Comparison of ENCODE assay signal across 9 cellular contexts in genomic region chr11:35235944-35236666, GRCh38.
DNase-seq lines count a peak whose midpoint lies in the region; ATAC-seq and TF ChIP-seq lines count a peak whose summit lies in the region.
"Had no signal": no experiment of that assay in that cellular context is flagged by ENCODE, and none has a peak within 500 bp of the region (broad histone marks: within the 10 kb centered on the region; RNA-seq: fewer than 3 reads in every experiment).

No MANE protein-coding gene starts in this region.

- H3K4me1 ChIP-seq in Caco-2, result peaks cover 4% of the 10 kb centered on the region; the same call in 1 of the 2 replicates
- H3K4me1 ChIP-seq: HAP-1 had no signal

- peak; percentile 48 for DNase-seq in T follicular helper cell (ENCODE audit: low read depth)
- DNase-seq in activated naive CD4-positive, alpha-beta T cell treated with anti-CD3 and anti-CD28 coated beads, Interleukin-2, amount 10 ng/mL, durations not matched to agents 7 days and 5 days, result peak; percentile 75
- no peak for DNase-seq in natural killer cell treated with Interleukin-12 subunit alpha and Interleukin-12 subunit beta and Interleukin-15 and Interleukin-18, amount 100 ng/mL, for 72 hours (ENCODE audit: low spot score)
- DNase-seq in NK-92 treated with Interleukin-12 subunit alpha and Interleukin-12 subunit beta, amount 100 ng/mL, for 24 hours (lab: John Stamatoyannopoulos, UW), result no peak
- DNase-seq in NCI-H146 (lab: John Stamatoyannopoulos, UW), result no peak
- no peak for DNase-seq in Caco-2

- intact Hi-C loops in Caco-2 (cut with micrococcal nuclease; ENCODE audit: unreplicated experiment), result loop anchor here (5.0 kb wide), 2 partner anchors 84 to 156 kb away; no protein-coding TSS in a partner anchor

- ATAC-seq in natural killer cell treated with Interleukin-12 subunit alpha and Interleukin-12 subunit beta and Interleukin-15 and Interleukin-18, amount 100 ng/mL, for 72 hours, result peak; percentile 73 to 83
- ATAC-seq in GM18861 (IDR thresholded peaks at IDR 0.05; ENCODE audit: unreplicated experiment), result no peak

- H3K36me3 ChIP-seq in Caco-2 (ENCODE audit: control insufficient read depth, insufficient read depth, low read length), result no peaks in the 10 kb centered on the region
- H3K36me3 ChIP-seq: HAP-1 had no signal

- H3K4me3 Mint-ChIP-seq in activated naive CD4-positive, alpha-beta T cell treated with anti-CD3 and anti-CD28 coated beads, Interleukin-2, amount 10 ng/mL, durations not matched to agents 7 days and 5 days, result no peak overlapping the region
- peak overlapping the region; percentile 30 for H3K4me3 Mint-ChIP-seq in natural killer cell treated with Interleukin-12 subunit alpha and Interleukin-12 subunit beta and Interleukin-15 and Interleukin-18, amount 100 ng/mL, for 72 hours
- no peak overlapping the region for H3K4me3 Mint-ChIP-seq in Caco-2 (ENCODE audit: unreplicated experiment)

- peaks cover 68% of the 10 kb centered on the region for H3K4me1 Mint-ChIP-seq in activated naive CD4-positive, alpha-beta T cell treated with anti-CD3 and anti-CD28 coated beads, Interleukin-2, amount 10 ng/mL, durations not matched to agents 7 days and 5 days
- H3K4me1 Mint-ChIP-seq in natural killer cell treated with Interleukin-12 subunit alpha and Interleukin-12 subunit beta and Interleukin-15 and Interleukin-18, amount 100 ng/mL, for 72 hours (ENCODE audit: low read depth in 2 of 2), result peaks cover 51 to 56% of the 10 kb centered on the region in 2 donors
- H3K4me1 Mint-ChIP-seq in Caco-2 (ENCODE audit: low read depth, unreplicated experiment), result peaks cover 8% of the 10 kb centered on the region

- TF ChIP-seq CTCF in C4-2B (conservative IDR thresholded peaks at IDR 0.05), result no peak
- TF ChIP-seq CTCF in Caco-2 (IDR thresholded peaks at IDR 0.05; ENCODE audit: insufficient read depth in 1 of 2, low read depth in 1 of 2, low read length in 1 of 2, severe bottlenecking in 1 of 2, unreplicated experiment in 1 of 2), result no peak

- H3K27ac ChIP-seq in C4-2B, result peak overlapping the region; percentile 25; the same call in 1 of the 2 replicates

- H3K4me3 ChIP-seq in Caco-2 (ENCODE audit: low read depth, low read length), result no peak overlapping the region
- H3K4me3 ChIP-seq: HAP-1 had no signal

- H3K27me3 Mint-ChIP-seq in activated naive CD4-positive, alpha-beta T cell treated with anti-CD3 and anti-CD28 coated beads, Interleukin-2, amount 10 ng/mL, durations not matched to agents 7 days and 5 days, result peaks cover 14% of the 10 kb centered on the region
- peaks cover 0 to 2% of the 10 kb centered on the region in 2 donors for H3K27me3 Mint-ChIP-seq in natural killer cell treated with Interleukin-12 subunit alpha and Interleukin-12 subunit beta and Interleukin-15 and Interleukin-18, amount 100 ng/mL, for 72 hours
- no peaks in the 10 kb centered on the region for H3K27me3 Mint-ChIP-seq in Caco-2 (ENCODE audit: insufficient read depth, unreplicated experiment)

- no TSS peak for BruUV-seq in Caco-2 (replicated peaks; lab: Mats Ljungman, UMichigan)

- no peaks in the 10 kb centered on the region for H3K27me3 ChIP-seq in Caco-2 (replicated peaks; ENCODE audit: control insufficient read depth, insufficient read depth, low read length)

- H3K27ac Mint-ChIP-seq in activated naive CD4-positive, alpha-beta T cell treated with anti-CD3 and anti-CD28 coated beads, Interleukin-2, amount 10 ng/mL, durations not matched to agents 7 days and 5 days, result peak overlapping the region; percentile 84
- H3K27ac Mint-ChIP-seq in natural killer cell treated with Interleukin-12 subunit alpha and Interleukin-12 subunit beta and Interleukin-15 and Interleukin-18, amount 100 ng/mL, for 72 hours, result peak overlapping the region; percentile 50 to 84
- H3K27ac Mint-ChIP-seq in Caco-2 (ENCODE audit: unreplicated experiment), result no peak overlapping the region

- no peaks in the 10 kb centered on the region for H3K9me3 ChIP-seq in Caco-2
- H3K9me3 ChIP-seq: HAP-1 had no signal

- CTCF ChIA-PET in activated naive CD4-positive, alpha-beta T cell treated with anti-CD3 and anti-CD28 coated beads, Interleukin-2, amount 10 ng/mL, durations not matched to agents 7 days and 5 days (lab: Charles Lee), result interaction anchor here (0.6 to 3.3 kb wide), 13 partner anchors 37 to 300 kb away, joined by 3 to 23 read pairs (median 4); no protein-coding TSS in a partner anchor
- CTCF ChIA-PET in Caco-2 (lab: Charles Lee), result no interaction called here

- peaks cover 42% of the 10 kb centered on the region for H3K36me3 Mint-ChIP-seq in activated naive CD4-positive, alpha-beta T cell treated with anti-CD3 and anti-CD28 coated beads, Interleukin-2, amount 10 ng/mL, durations not matched to agents 7 days and 5 days
- peaks cover 13% of the 10 kb centered on the region for H3K36me3 Mint-ChIP-seq in natural killer cell treated with Interleukin-12 subunit alpha and Interleukin-12 subunit beta and Interleukin-15 and Interleukin-18, amount 100 ng/mL, for 72 hours
- H3K36me3 Mint-ChIP-seq in Caco-2 (ENCODE audit: insufficient read depth, unreplicated experiment), result no peaks in the 10 kb centered on the region

- POLR2A ChIA-PET in Caco-2 (lab: Charles Lee), result no interaction called here

- peaks cover 22% of the 10 kb centered on the region for H3K9me3 Mint-ChIP-seq in activated naive CD4-positive, alpha-beta T cell treated with anti-CD3 and anti-CD28 coated beads, Interleukin-2, amount 10 ng/mL, durations not matched to agents 7 days and 5 days
- H3K9me3 Mint-ChIP-seq in natural killer cell treated with Interleukin-12 subunit alpha and Interleukin-12 subunit beta and Interleukin-15 and Interleukin-18, amount 100 ng/mL, for 72 hours, result no peaks in the 10 kb centered on the region
- no peaks in the 10 kb centered on the region for H3K9me3 Mint-ChIP-seq in Caco-2 (ENCODE audit: unreplicated experiment)

Comparison
In these comparisons a context has a peak if more than half of its experiments do, and no peak if none do; other contexts are left out.
1. DNase-seq: peak in T follicular helper cell (single experiment) and activated naive CD4-positive, alpha-beta T cell treated with anti-CD3 and anti-CD28 coated beads, Interleukin-2, amount 10 ng/mL, durations not matched to agents 7 days and 5 days (single experiment); none in natural killer cell treated with Interleukin-12 subunit alpha and Interleukin-12 subunit beta and Interleukin-15 and Interleukin-18, amount 100 ng/mL, for 72 hours (single experiment), NK-92 treated with Interleukin-12 subunit alpha and Interleukin-12 subunit beta, amount 100 ng/mL, for 24 hours (single experiment), NCI-H146 (single experiment) and Caco-2 (0 of 2).